ENCODE assay signal across 10 cellular contexts in the genomic region with DNA sequence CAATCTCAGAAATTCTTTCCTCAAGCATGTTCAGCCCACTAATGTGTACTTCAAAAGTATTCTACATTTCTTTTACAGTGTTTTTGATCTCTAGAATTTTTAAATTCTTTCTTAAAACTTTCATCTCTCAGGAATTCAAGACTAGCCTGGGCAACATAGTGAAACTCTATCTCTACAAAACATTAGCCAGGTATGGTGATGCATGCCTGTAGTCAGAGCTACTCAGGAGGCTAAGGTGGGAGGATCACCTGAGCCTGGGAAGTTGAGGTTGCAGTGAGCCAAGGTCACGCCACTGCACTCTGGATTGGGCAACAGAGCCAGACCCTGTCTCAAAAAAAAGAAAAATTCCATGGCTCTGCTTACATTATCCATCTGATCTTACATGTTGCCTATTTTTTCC.
"Had no signal": no experiment of that assay in that cellular context is flagged by ENCODE, and none has a peak within 500 bp of the region (broad histone marks: within the 10 kb centered on the region; RNA-seq: fewer than 3 reads in every experiment).

No MANE protein-coding gene starts in this region.

- DNase-seq: GM23248, GOT3, H7, HFFc6, KBM-7 had no signal

- H3K4me3 ChIP-seq: GM23248, HAP-1 had no signal

- FAIRE-seq: HepG2 had no signal

- H3K4me1 Mint-ChIP-seq: IgD-negative memory B cell had no signal

- H3K4me1 ChIP-seq: HAP-1 had no signal

- H3K36me3 Mint-ChIP-seq: IgD-negative memory B cell had no signal

- H3K9me3 ChIP-seq: HAP-1 had no signal

- H3K4me3 Mint-ChIP-seq: HFFc6, IgD-negative memory B cell had no signal

- H3K27ac Mint-ChIP-seq: HFFc6, IgD-negative memory B cell had no signal

- ATAC-seq: HCT116 had no signal

- H3K36me3 ChIP-seq: HAP-1 had no signal

- H3K27ac ChIP-seq: GM23248, HL-60 had no signal
